9 cellular contexts compared by ENCODE assay signal in genomic region chr12:124410354-124411175, GRCh38.
DNase-seq lines count a peak whose midpoint lies in the region; ATAC-seq, FAIRE-seq and TF ChIP-seq lines count a peak whose summit lies in the region.
"Had no signal": no experiment of that assay in that cellular context is flagged by ENCODE, and none has a peak within 500 bp of the region (broad histone marks: within the 10 kb centered on the region; RNA-seq: fewer than 3 reads in every experiment).

No MANE protein-coding gene starts in this region.

- FAIRE-seq in D721Med (lab: Jason Lieb, UNC) = no peak

- peaks cover 12% of the 10 kb centered on the region for H3K36me3 Mint-ChIP-seq in nephron progenitor cell (ENCODE audit: low read depth)

- H3K27me3 Mint-ChIP-seq in nephron progenitor cell (ENCODE audit: low read depth, poor library complexity) = no peaks in the 10 kb centered on the region

- H3K27ac Mint-ChIP-seq in nephron progenitor cell = peak overlapping the region; percentile 97

- peak overlapping the region; percentile 70 to 74 for H3K27ac ChIP-seq in coronary artery

- H3K4me3 Mint-ChIP-seq in nephron progenitor cell = peak overlapping the region; percentile 54

- DNase-seq in A172 (ENCODE audit: low spot score) = peak; percentile 57
- DNase-seq in M059J (ENCODE audit: low read depth) = peak; percentile 49
- DNase-seq in coronary artery (ENCODE audit: low spot score) = peak; percentile 84
- peak; percentile 47 for DNase-seq in nephron progenitor cell
- DNase-seq in NCI-H146 treated with DMSO at 0.1 percent for 48 hours (lab: John Stamatoyannopoulos, UW; ENCODE audit: unreplicated experiment) = no peak
- no peak for DNase-seq in D721Med (ENCODE audit: insufficient read length, low spot score)
- DNase-seq: activated T-cell treated with anti-CD3 and anti-CD28 coated beads, Interleukin-2, amount 50 U/mL, for 1 hour had no signal

- H3K9me3 Mint-ChIP-seq in nephron progenitor cell = no peaks in the 10 kb centered on the region

- H3K4me1 Mint-ChIP-seq in nephron progenitor cell = peaks cover 41% of the 10 kb centered on the region

- ATAC-seq in GM19395 (IDR thresholded peaks at IDR 0.05; ENCODE audit: unreplicated experiment) = no peak
- no peak for ATAC-seq in GM21737 (IDR thresholded peaks at IDR 0.05; ENCODE audit: unreplicated experiment)

- TF ChIP-seq CTCF in coronary artery (IDR thresholded peaks at IDR 0.05) (no peak), nephron progenitor cell (IDR thresholded peaks at IDR 0.05) (no peak), D721Med (IDR thresholded peaks at IDR 0.05; ENCODE audit: insufficient read depth, missing control alignments) (no peak)

- H3K4me3 ChIP-seq in coronary artery = peak overlapping the region; percentile 15

Comparison
In these comparisons a context has a peak if more than half of its experiments do, and no peak if none do; other contexts are left out.
1. DNase-seq: peak in A172 (single experiment), M059J (single experiment), coronary artery (single experiment) and nephron progenitor cell (single experiment); none in NCI-H146 treated with DMSO at 0.1 percent for 48 hours (single experiment) and D721Med (single experiment).